ENCODE assay signal across 17 cellular contexts in genomic region chr20:4247898-4248858, GRCh38. TPM values are rescaled to one million over a fixed set of nuclear protein-coding genes. Genes with fewer than 3 reads are reported as not detected.
DNase-seq lines count a peak whose midpoint lies in the region; TF ChIP-seq lines count a peak whose summit lies in the region.
"Had no signal": no experiment of that assay in that cellular context is flagged by ENCODE, and none has a peak within 500 bp of the region (broad histone marks: within the 10 kb centered on the region; RNA-seq: fewer than 3 reads in every experiment).

No MANE protein-coding gene starts in this region.

- H2AK5ac ChIP-seq in trophoblast cell (ENCODE audit: low read length): no peak overlapping the region

- H3K36me3 ChIP-seq in HUES6 (ENCODE audit: control insufficient read depth, insufficient read depth, low read length) (no peaks in the 10 kb centered on the region), fibroblast of lung (ENCODE audit: control insufficient read depth, insufficient read depth, low read length) (no peaks in the 10 kb centered on the region), trophoblast cell (ENCODE audit: control insufficient read depth in 1 of 2, insufficient read depth in 2 of 2, low read length in 2 of 2) (no peaks in the 10 kb centered on the region), transverse colon (no peaks in the 10 kb centered on the region)

- intact Hi-C loops in transverse colon (cut with DNase I; ENCODE audit: low total_unique reads): no loop called here

- H3K79me1 ChIP-seq in trophoblast cell (ENCODE audit: low read length): no peaks in the 10 kb centered on the region

- peak; percentile 46 for DNase-seq in NCI-H748 (lab: John Stamatoyannopoulos, UW; ENCODE audit: unreplicated experiment)
- no peak for DNase-seq in NCI-H748 treated with DMSO at 0.1 percent for 48 hours (lab: John Stamatoyannopoulos, UW)
- no peak for DNase-seq in fibroblast of lung (ENCODE audit: low read depth in 2 of 2)
- DNase-seq in trophoblast cell: no peak
- no peak for DNase-seq in germinal center (ENCODE audit: low spot score)
- no peak for DNase-seq in transverse colon
- DNase-seq in HCEC 1CT: no peak
- DNase-seq: activated CD4-positive, alpha-beta T cell treated with anti-CD3 and anti-CD28 coated beads for 1 hour; anterior cingulate cortex; CD8-positive, alpha-beta memory T cell; dorsolateral prefrontal cortex; immature natural killer cell; T-helper 1 cell had no signal

- H3K4me3 ChIP-seq in HUES6 (ENCODE audit: low read depth, low read length) (peak overlapping the region; percentile 34; the same call in 1 of the 2 replicates), fibroblast of lung (replicated peaks in 1 of 4; ENCODE audit: control extremely low read depth in 1 of 4, insufficient read depth in 1 of 4, low read depth in 3 of 4, low read length in 4 of 4) (peak overlapping the region in 3 of 4 experiments; percentile 8 to 68 (median 21)), trophoblast cell (ENCODE audit: low read depth, low read length) (peak overlapping the region; percentile 2), transverse colon (no peak overlapping the region)
- H3K4me3 ChIP-seq: mucosa of descending colon had no signal

- H2AFZ ChIP-seq in fibroblast of lung (ENCODE audit: low read length) (peak overlapping the region; percentile 3), trophoblast cell (ENCODE audit: insufficient read depth, low read length, poor library complexity) (no peak overlapping the region)

- no peak overlapping the region for H4K8ac ChIP-seq in trophoblast cell (ENCODE audit: low read depth, low read length)

- no peak for TF ChIP-seq CTCF in fibroblast of lung (conservative IDR thresholded peaks at IDR 0.05 in 1 of 2, IDR thresholded peaks at IDR 0.05 in 1 of 2; ENCODE audit: low read depth in 1 of 2, low read length in 2 of 2)
- TF ChIP-seq CTCF in transverse colon (IDR thresholded peaks at IDR 0.05): no peak

- H3K9ac ChIP-seq in HUES6 (ENCODE audit: low read length): no peak overlapping the region
- H3K9ac ChIP-seq in fibroblast of lung (ENCODE audit: insufficient read depth, low read length): peak overlapping the region; percentile 55
- H3K9ac ChIP-seq in trophoblast cell (ENCODE audit: low read length): no peak overlapping the region

- no peak overlapping the region for H3K23ac ChIP-seq in trophoblast cell (ENCODE audit: low read length)

- no peak overlapping the region for H4K12ac ChIP-seq in trophoblast cell (ENCODE audit: low read depth, low read length)

- no peak overlapping the region for H3K18ac ChIP-seq in trophoblast cell (ENCODE audit: low read length)

- H3K4ac ChIP-seq in trophoblast cell (ENCODE audit: low read depth, low read length): no peak overlapping the region

- H3K27me3 ChIP-seq in HUES6 (ENCODE audit: control insufficient read depth, insufficient read depth, low read length) (peaks cover 86% of the 10 kb centered on the region), fibroblast of lung (ENCODE audit: control insufficient read depth, insufficient read depth, low read length) (peaks cover 3% of the 10 kb centered on the region), trophoblast cell (ENCODE audit: insufficient read depth, low read length) (peaks cover 21% of the 10 kb centered on the region), transverse colon (peaks cover 59% of the 10 kb centered on the region)

- H3K27ac ChIP-seq in HUES6 (ENCODE audit: low read depth, low read length) (no peak overlapping the region), fibroblast of lung (ENCODE audit: insufficient read depth, low read length) (peak overlapping the region; percentile 73), trophoblast cell (ENCODE audit: low read depth, low read length) (no peak overlapping the region), transverse colon (no peak overlapping the region)
- H3K27ac ChIP-seq: 22Rv1, dorsolateral prefrontal cortex had no signal

- H3K79me2 ChIP-seq in fibroblast of lung (ENCODE audit: control insufficient read depth, insufficient read depth, low read length) (peaks cover 21% of the 10 kb centered on the region), trophoblast cell (ENCODE audit: control insufficient read depth, insufficient read depth, low read length, poor library complexity) (no peaks in the 10 kb centered on the region)

- no peak overlapping the region for H2BK120ac ChIP-seq in trophoblast cell (ENCODE audit: insufficient read depth, low read length, poor library complexity)

- no peak for TF ChIP-seq EP300 in transverse colon (IDR thresholded peaks at IDR 0.05; ENCODE audit: low read depth)

- no peak overlapping the region for H3K4me2 ChIP-seq in fibroblast of lung (ENCODE audit: extremely low read depth, insufficient read depth, low read length)
- H3K4me2 ChIP-seq in trophoblast cell (ENCODE audit: low read length): no peak overlapping the region

- no peak overlapping the region for H4K91ac ChIP-seq in trophoblast cell (ENCODE audit: low read depth, low read length)

- WGBS in trophoblast cell (ENCODE audit: extremely low coverage, insufficient coverage, insufficient read length): no CpG with 5 or more reads among the region's 112 CpGs
- WGBS in transverse colon (ENCODE audit: low coverage in 1 of 2), 2 donors: 78% methylated on average over 88 of the region's 112 CpGs; no CpG with 5 or more reads in 1 of the 2 donors

- no peaks in the 10 kb centered on the region for H4K20me1 ChIP-seq in fibroblast of lung (ENCODE audit: control insufficient read depth, extremely low read depth, insufficient read depth, low read length)

- no peak overlapping the region for H3K14ac ChIP-seq in trophoblast cell (ENCODE audit: low read length)

- in situ Hi-C loops in transverse colon (cut with MboI; ENCODE audit: low pct_ligation_motif_present in 1 of 4, low pct_unique_long_range_greater_than_20kb in 1 of 4, low sequenced_read_pairs in 3 of 4): no loop called here

- no peak overlapping the region for H2BK12ac ChIP-seq in trophoblast cell (ENCODE audit: low read length)

- no peaks in the 10 kb centered on the region for H3K9me3 ChIP-seq in HUES6 (ENCODE audit: control insufficient read depth, insufficient read depth, low read depth, low read length)
- no peaks in the 10 kb centered on the region for H3K9me3 ChIP-seq in fibroblast of lung (ENCODE audit: control insufficient read depth, insufficient read depth, low read depth, low read length)
- peaks cover 9% of the 10 kb centered on the region for H3K9me3 ChIP-seq in trophoblast cell (ENCODE audit: insufficient read depth, low read depth, low read length)
- no peaks in the 10 kb centered on the region for H3K9me3 ChIP-seq in transverse colon
- H3K9me3 ChIP-seq: mucosa of descending colon had no signal

- TF ChIP-seq POLR2A in transverse colon (IDR thresholded peaks at IDR 0.05): no peak

- peaks cover 13% of the 10 kb centered on the region for H3K4me1 ChIP-seq in HUES6 (ENCODE audit: control insufficient read depth, insufficient read depth, low read length)
- H3K4me1 ChIP-seq in fibroblast of lung (ENCODE audit: control insufficient read depth, extremely low read depth, insufficient read depth, low read length): peaks cover 30% of the 10 kb centered on the region
- H3K4me1 ChIP-seq in trophoblast cell (ENCODE audit: control insufficient read depth in 1 of 2, insufficient read depth in 2 of 2, low read length in 2 of 2): peaks cover 2 to 4% of the 10 kb centered on the region in 2 experiments
- peaks cover 4 to 28% (median 18%) of the 10 kb centered on the region in 4 donors for H3K4me1 ChIP-seq in transverse colon

- no peak overlapping the region for H2BK5ac ChIP-seq in trophoblast cell (ENCODE audit: low read depth, low read length, poor library complexity)

RNA-seq across cellular contexts. Expression of gene ADRA1D, which starts 0.9 kb away (rescaled TPM):
- total RNA-seq in fibroblast of lung: 0.26 and 0.83 TPM in 2 replicates
- polyA plus RNA-seq in fibroblast of lung: 1.4 and 12.9 TPM in 2 replicates
- polyA plus RNA-seq in fibroblast of lung (2012): 3.3 and 29.8 TPM in 2 replicates
- polyA minus RNA-seq in fibroblast of lung (ENCODE audit: low replicate concordance): 5.1 and 27.9 TPM in 2 replicates
- polyA plus RNA-seq in trophoblast cell (2013): 0.48 and 0.53 TPM in 2 replicates
- total RNA-seq in transverse colon: 1 to 10 TPM in 2 of 4 donors, under 1 TPM in 1, not detected in 1; 0.64 to 6.4 (median 5.2) TPM
- total RNA-seq: CD8-positive, alpha-beta memory T cell had no signal
- polyA plus RNA-seq: CD8-positive, alpha-beta memory T cell; IgD-negative memory B cell; immature natural killer cell had no signal

Comparison
In these comparisons a context has a peak if more than half of its experiments do, and no peak if none do; other contexts are left out.
1. H3K4me3 ChIP-seq: peak in HUES6 (single experiment), fibroblast of lung (3 of 4) and trophoblast cell (single experiment); none in transverse colon (0 of 4).